Comparison of ENCODE assay signal across 7 cellular contexts in genomic region chr2:96554293-96555145, GRCh38. TPM values are rescaled to one million over a fixed set of nuclear protein-coding genes. Genes with fewer than 3 reads are reported as not detected.
DNase-seq lines count a peak whose midpoint lies in the region; TF ChIP-seq lines count a peak whose summit lies in the region.

No MANE protein-coding gene starts in this region.

- no peak overlapping the region for H3K4ac ChIP-seq in trophoblast cell (ENCODE audit: low read depth, low read length)

- H3K27ac ChIP-seq in HL-60 (replicated peaks), result no peak overlapping the region
- H3K27ac ChIP-seq in trophoblast cell (ENCODE audit: low read depth, low read length), result no peak overlapping the region

- H2AFZ ChIP-seq in trophoblast cell (ENCODE audit: insufficient read depth, low read length, poor library complexity), result no peak overlapping the region

- no peak overlapping the region for H2AK5ac ChIP-seq in trophoblast cell (ENCODE audit: low read length)

- no peaks in the 10 kb centered on the region for H3K27me3 ChIP-seq in HL-60 (ENCODE audit: insufficient read depth, poor library complexity, severe bottlenecking)
- H3K27me3 ChIP-seq in trophoblast cell (ENCODE audit: insufficient read depth, low read length), result no peaks in the 10 kb centered on the region

- peak; percentile 95 for TF ChIP-seq CTCF in GM12872 (IDR thresholded peaks at IDR 0.05; ENCODE audit: insufficient read depth, low read depth, low read length)
- peak; percentile 68 for TF ChIP-seq CTCF in HL-60 (IDR thresholded peaks at IDR 0.05; ENCODE audit: insufficient read depth, low read length)

- H3K14ac ChIP-seq in trophoblast cell (ENCODE audit: low read length), result no peak overlapping the region

- H3K18ac ChIP-seq in trophoblast cell (ENCODE audit: low read length), result no peak overlapping the region

- in situ Hi-C loops in SK-MEL-5 (cut with HindIII; ENCODE audit: low pct_unique_long_range_greater_than_20kb, low sequenced_read_pairs), result no loop called here

- H2BK12ac ChIP-seq in trophoblast cell (ENCODE audit: low read length), result no peak overlapping the region

- no peaks in the 10 kb centered on the region for H3K79me1 ChIP-seq in trophoblast cell (ENCODE audit: low read length)

- WGBS in trophoblast cell (ENCODE audit: extremely low coverage, insufficient coverage, insufficient read length), result no CpG with 5 or more reads among the region's 35 CpGs

- H4K91ac ChIP-seq in trophoblast cell (ENCODE audit: low read depth, low read length), result no peak overlapping the region

- H3K4me3 ChIP-seq in HL-60 (replicated peaks; ENCODE audit: insufficient read depth, low read length), result no peak overlapping the region
- no peak overlapping the region for H3K4me3 ChIP-seq in trophoblast cell (ENCODE audit: low read depth, low read length)

- no peak overlapping the region for H3K23ac ChIP-seq in trophoblast cell (ENCODE audit: low read length)

- no peak overlapping the region for H3K9ac ChIP-seq in trophoblast cell (ENCODE audit: low read length)

- no peak overlapping the region for H4K8ac ChIP-seq in trophoblast cell (ENCODE audit: low read depth, low read length)

- no peaks in the 10 kb centered on the region for H3K36me3 ChIP-seq in trophoblast cell (ENCODE audit: control insufficient read depth in 1 of 2, insufficient read depth in 2 of 2, low read length in 2 of 2)

- no peak overlapping the region for H2BK5ac ChIP-seq in trophoblast cell (ENCODE audit: low read depth, low read length, poor library complexity)

- H4K12ac ChIP-seq in trophoblast cell (ENCODE audit: low read depth, low read length), result no peak overlapping the region

- H3K79me2 ChIP-seq in trophoblast cell (ENCODE audit: control insufficient read depth, insufficient read depth, low read length, poor library complexity), result no peaks in the 10 kb centered on the region

- no peak overlapping the region for H2BK120ac ChIP-seq in trophoblast cell (ENCODE audit: insufficient read depth, low read length, poor library complexity)

- H3K9me3 ChIP-seq in trophoblast cell (ENCODE audit: insufficient read depth, low read depth, low read length), result no peaks in the 10 kb centered on the region

- no peak overlapping the region for H3K4me2 ChIP-seq in trophoblast cell (ENCODE audit: low read length)

- peak; percentile 44 to 56 for DNase-seq in HL-60 (ENCODE audit: low read depth in 1 of 2, low spot score in 1 of 2)
- DNase-seq in SK-MEL-5 (ENCODE audit: low read depth, low spot score), result peak; percentile 64
- peak in 3 of 4 experiments; percentile 27 to 66 (median 61) for DNase-seq in activated naive CD4-positive, alpha-beta T cell (lab: John Stamatoyannopoulos, UW)
- peak; percentile 65 for DNase-seq in glomerular visceral epithelial cell (ENCODE audit: extremely low spot score)
- DNase-seq in trophoblast cell, result peak; percentile 54 to 70
- no peak for DNase-seq in occipital lobe (lab: John Stamatoyannopoulos, UW)

- peaks cover 5 to 6% of the 10 kb centered on the region in 2 experiments for H3K4me1 ChIP-seq in trophoblast cell (ENCODE audit: control insufficient read depth in 1 of 2, insufficient read depth in 2 of 2, low read length in 2 of 2)

RNA-seq across cellular contexts. Expression of gene ARID5A, which starts 18.0 kb away (rescaled TPM):
- total RNA-seq in SK-MEL-5 (2014; rRNA removed; shearing (Covaris generic)), result 3.6 TPM in 2 replicates
- polyA plus RNA-seq in SK-MEL-5 (2015; cell fraction: cytosol; rRNA removed), result 8.7 and 9.0 TPM in 2 replicates
- polyA plus RNA-seq in SK-MEL-5 (2015; cell fraction: nucleus; rRNA removed), result 10.8 and 12.1 TPM in 2 replicates
- polyA plus RNA-seq in trophoblast cell (2013), result 1.3 and 1.4 TPM in 2 replicates
- total RNA-seq in occipital lobe, result 1.2 TPM

RNA-seq across cellular contexts. Expression of gene NEURL3, which starts 49.4 kb away (rescaled TPM):
- total RNA-seq in SK-MEL-5 (2014; rRNA removed; shearing (Covaris generic)), result not detected in 2 replicates
- polyA plus RNA-seq in SK-MEL-5 (2015; cell fraction: cytosol; rRNA removed), result not detected in 2 replicates
- 0.38 TPM in 1 of 2 replicates, not detected in the other for polyA plus RNA-seq in SK-MEL-5 (2015; cell fraction: nucleus; rRNA removed)
- polyA plus RNA-seq in trophoblast cell (2013), result 0.47 and 0.51 TPM in 2 replicates
- total RNA-seq in occipital lobe, result 0.16 TPM
